Comparison of ENCODE assay signal across 19 cellular contexts in genomic region chr2:105770162-105770561, GRCh38. TPM values are rescaled to one million over a fixed set of nuclear protein-coding genes. Genes with fewer than 3 reads are reported as not detected.
DNase-seq lines count a peak whose midpoint lies in the region; ATAC-seq and TF ChIP-seq lines count a peak whose summit lies in the region.
"Had no signal": no experiment of that assay in that cellular context is flagged by ENCODE, and none has a peak within 500 bp of the region (broad histone marks: within the 10 kb centered on the region; RNA-seq: fewer than 3 reads in every experiment).

No MANE protein-coding gene starts in this region.

- H3K9me3 Mint-ChIP-seq in activated T-cell treated with anti-CD3 and anti-CD28 coated beads, Interleukin-2, amount 50 U/mL, for 4 hours: no peaks in the 10 kb centered on the region
- H3K9me3 Mint-ChIP-seq in central memory CD8-positive, alpha-beta T cell: no peaks in the 10 kb centered on the region

- H3K27ac ChIP-seq in smooth muscle cell (ENCODE audit: low read depth) (peak overlapping the region; percentile 87), ovary (no peak overlapping the region)
- H3K27ac ChIP-seq: suprapubic skin, WERI-Rb-1 had no signal

- H3K4me3 ChIP-seq in smooth muscle cell (no peak overlapping the region), ovary (no peak overlapping the region)
- H3K4me3 ChIP-seq: suprapubic skin had no signal

- peak overlapping the region; percentile 67 for H3K4me3 Mint-ChIP-seq in activated T-cell treated with anti-CD3 and anti-CD28 coated beads, Interleukin-2, amount 50 U/mL, for 4 hours
- peak overlapping the region; percentile 82 for H3K4me3 Mint-ChIP-seq in T-helper 17 cell
- peak overlapping the region; percentile 36 for H3K4me3 Mint-ChIP-seq in central memory CD8-positive, alpha-beta T cell

- H3K27me3 ChIP-seq in smooth muscle cell (ENCODE audit: low read depth) (no peaks in the 10 kb centered on the region), ovary (no peaks in the 10 kb centered on the region)
- H3K27me3 ChIP-seq: suprapubic skin had no signal

- H3K36me3 ChIP-seq in smooth muscle cell (ENCODE audit: low read depth): no peaks in the 10 kb centered on the region
- H3K36me3 ChIP-seq in ovary: no peaks in the 10 kb centered on the region
- H3K36me3 ChIP-seq: WERI-Rb-1 had no signal

- WGBS in smooth muscle cell (ENCODE audit: low lambda C conversion rate): 97% methylated on average over 1 of the region's 1 CpG
- WGBS in ovary, 3 donors: 95 to 100% (median 98%) methylated on average over 1 of the region's 1 CpG

- H3K9me3 ChIP-seq in T-helper 17 cell (ENCODE audit: control insufficient read depth, low read length, poor library complexity, severe bottlenecking) (no peaks in the 10 kb centered on the region), smooth muscle cell (replicated peaks; ENCODE audit: low read depth) (no peaks in the 10 kb centered on the region), ovary (no peaks in the 10 kb centered on the region)
- H3K9me3 ChIP-seq: suprapubic skin had no signal

- ATAC-seq in activated T-cell treated with anti-CD3 and anti-CD28 coated beads, Interleukin-2, amount 50 U/mL, for 4 hours: no peak
- peak; percentile 48 for ATAC-seq in T-helper 17 cell
- ATAC-seq in central memory CD8-positive, alpha-beta T cell (replicated peaks; ENCODE audit: extremely low read depth, poor library complexity, severe bottlenecking): no peak
- ATAC-seq in GM19455 (IDR thresholded peaks at IDR 0.05; ENCODE audit: unreplicated experiment): no peak

- peak overlapping the region; percentile 35 for H3K4me2 ChIP-seq in smooth muscle cell

- peaks cover 98% of the 10 kb centered on the region for H3K4me1 Mint-ChIP-seq in activated T-cell treated with anti-CD3 and anti-CD28 coated beads, Interleukin-2, amount 50 U/mL, for 4 hours (ENCODE audit: low read depth)
- H3K4me1 Mint-ChIP-seq in T-helper 17 cell: peaks cover 75% of the 10 kb centered on the region
- H3K4me1 Mint-ChIP-seq in central memory CD8-positive, alpha-beta T cell: peaks cover 95% of the 10 kb centered on the region

- H3F3A ChIP-seq in smooth muscle cell (ENCODE audit: low read depth): no peaks in the 10 kb centered on the region

- DNase-seq in activated T-cell treated with anti-CD3 and anti-CD28 coated beads, Interleukin-2, amount 50 U/mL, for 4 hours: no peak
- DNase-seq in activated T-cell treated with anti-CD3 and anti-CD28 coated beads for 4 hours (no peak), T-helper 17 cell (no peak), smooth muscle cell (lab: John Stamatoyannopoulos, UW; ENCODE audit: unreplicated experiment) (no peak), ovary (no peak), NCI-H82 (lab: John Stamatoyannopoulos, UW) (no peak)
- DNase-seq in central memory CD8-positive, alpha-beta T cell (ENCODE audit: low spot score in 2 of 2): no peak
- DNase-seq: cortex of kidney; foreskin melanocyte; KG1; MV-4-11; NCI-H1694 treated with DMSO at 0.1 percent for 48 hours; SHP77 treated with DMSO at 0.1 percent for 48 hours; small intestine; stimulated activated CD4-positive, alpha-beta T cell treated with anti-CD3 and anti-CD28 coated beads, Interleukin-4, amount 100 ng/mL, for 24 hours; WERI-Rb-1 had no signal

- H3K36me3 Mint-ChIP-seq in activated T-cell treated with anti-CD3 and anti-CD28 coated beads, Interleukin-2, amount 50 U/mL, for 4 hours (ENCODE audit: insufficient read depth): peaks cover 42% of the 10 kb centered on the region
- peaks cover 8% of the 10 kb centered on the region for H3K36me3 Mint-ChIP-seq in T-helper 17 cell (ENCODE audit: low read depth)
- H3K36me3 Mint-ChIP-seq in central memory CD8-positive, alpha-beta T cell (ENCODE audit: insufficient read depth): peaks cover 27% of the 10 kb centered on the region

- intact Hi-C loops in ovary (cut with DNase I): no loop called here

- H3K9ac ChIP-seq in smooth muscle cell (ENCODE audit: low read depth): no peak overlapping the region

- H3K79me2 ChIP-seq in smooth muscle cell (ENCODE audit: low read depth): peaks cover 87% of the 10 kb centered on the region

- no peak for TF ChIP-seq POLR2A in ovary (IDR thresholded peaks at IDR 0.05)

- H3K27ac Mint-ChIP-seq in T-helper 17 cell: peak overlapping the region; percentile 96
- peak overlapping the region; percentile 72 for H3K27ac Mint-ChIP-seq in central memory CD8-positive, alpha-beta T cell (ENCODE audit: low read depth)
- H3K27ac Mint-ChIP-seq: progenitor cell of endocrine pancreas had no signal

- no peak overlapping the region for H2AFZ ChIP-seq in smooth muscle cell (ENCODE audit: low read depth)

- peaks cover 94% of the 10 kb centered on the region for H4K20me1 ChIP-seq in smooth muscle cell (ENCODE audit: low read depth)

- no peaks in the 10 kb centered on the region for H3K27me3 Mint-ChIP-seq in activated T-cell treated with anti-CD3 and anti-CD28 coated beads, Interleukin-2, amount 50 U/mL, for 4 hours (ENCODE audit: low read depth)
- no peaks in the 10 kb centered on the region for H3K27me3 Mint-ChIP-seq in T-helper 17 cell
- H3K27me3 Mint-ChIP-seq in central memory CD8-positive, alpha-beta T cell: no peaks in the 10 kb centered on the region
- H3K27me3 Mint-ChIP-seq: progenitor cell of endocrine pancreas had no signal

- TF ChIP-seq EP300 in ovary (IDR thresholded peaks at IDR 0.05): no peak

- H3K4me1 ChIP-seq in smooth muscle cell (ENCODE audit: low read depth): peaks cover 5% of the 10 kb centered on the region
- peaks cover 12% of the 10 kb centered on the region for H3K4me1 ChIP-seq in ovary (ENCODE audit: insufficient read depth)

- TF ChIP-seq CTCF in smooth muscle cell (IDR thresholded peaks at IDR 0.05; ENCODE audit: borderline replicate concordance, insufficient read depth, poor library complexity, severe bottlenecking) (no peak), ovary (IDR thresholded peaks at IDR 0.05) (no peak)

RNA-seq across cellular contexts. Expression of gene NCK2, which starts 25.4 kb away (rescaled TPM):
- 10 to 100 TPM; 71.6 to 79.1 (median 73.5) TPM for total RNA-seq in activated T-cell treated with anti-CD3 and anti-CD28 coated beads, Interleukin-2, amount 50 U/mL, for 4 hours
- total RNA-seq in T-helper 17 cell (100 to 1,000 TPM; 114 to 151 TPM), smooth muscle cell (25.0 and 29.0 TPM in 2 replicates), ovary (10 to 100 TPM; 16.7 to 42.9 (median 31.2) TPM)
- polyA plus RNA-seq in smooth muscle cell (44.8 and 50.5 TPM in 2 replicates), ovary (10 to 100 TPM; 22.3 to 38.7 TPM)
